In genomic region chr12:24560867-24561266, GRCh38 we compare ENCODE assay signal across 9 cellular contexts.
DNase-seq lines count a peak whose midpoint lies in the region; ATAC-seq and FAIRE-seq lines count a peak whose summit lies in the region.
"Had no signal": no experiment of that assay in that cellular context is flagged by ENCODE, and none has a peak within 500 bp of the region (broad histone marks: within the 10 kb centered on the region; RNA-seq: fewer than 3 reads in every experiment).

No MANE protein-coding gene starts in this region.

- peak; percentile 44 for FAIRE-seq in HTR-8/SVneo (lab: Jason Lieb, UNC)

- peaks cover 45% of the 10 kb centered on the region for H3K27me3 ChIP-seq in iPS-20b (ENCODE audit: insufficient read depth, low read length)

- no peaks in the 10 kb centered on the region for H3K9me3 Mint-ChIP-seq in activated T-helper 17 cell treated with anti-CD3 and anti-CD28 coated beads, Interleukin-2, amount 50 U/mL, for 72 hours
- H3K9me3 Mint-ChIP-seq in stimulated activated naive B cell treated with anti-CD40 and anti-IgM and Interleukin-4, amounts not matched to agents 10 μg/mL and 1 μg/mL and 100 μg/mL, for 72 hours = no peaks in the 10 kb centered on the region

- H3K4me3 Mint-ChIP-seq in activated T-helper 17 cell treated with anti-CD3 and anti-CD28 coated beads, Interleukin-2, amount 50 U/mL, for 72 hours = peak overlapping the region; percentile 54
- H3K4me3 Mint-ChIP-seq in stimulated activated naive B cell treated with anti-CD40 and anti-IgM and Interleukin-4, amounts not matched to agents 10 μg/mL and 1 μg/mL and 100 μg/mL, for 72 hours = peak overlapping the region; percentile 94

- H3K27me3 Mint-ChIP-seq in activated T-helper 17 cell treated with anti-CD3 and anti-CD28 coated beads, Interleukin-2, amount 50 U/mL, for 72 hours = peaks cover 64% of the 10 kb centered on the region
- H3K27me3 Mint-ChIP-seq in stimulated activated naive B cell treated with anti-CD40 and anti-IgM and Interleukin-4, amounts not matched to agents 10 μg/mL and 1 μg/mL and 100 μg/mL, for 72 hours = peaks cover 35 to 57% of the 10 kb centered on the region in 2 donors

- H3K36me3 Mint-ChIP-seq in activated T-helper 17 cell treated with anti-CD3 and anti-CD28 coated beads, Interleukin-2, amount 50 U/mL, for 72 hours (ENCODE audit: low read depth) = no peaks in the 10 kb centered on the region
- peaks cover 0 to 4% of the 10 kb centered on the region in 2 donors for H3K36me3 Mint-ChIP-seq in stimulated activated naive B cell treated with anti-CD40 and anti-IgM and Interleukin-4, amounts not matched to agents 10 μg/mL and 1 μg/mL and 100 μg/mL, for 72 hours

- H3K36me3 ChIP-seq in iPS-20b (ENCODE audit: insufficient read depth, low read depth, low read length) = no peaks in the 10 kb centered on the region
- H3K36me3 ChIP-seq: neutrophil had no signal

- H3K4me3 ChIP-seq in iPS-20b (ENCODE audit: low read length) = peak overlapping the region; percentile 88

- peaks cover 12% of the 10 kb centered on the region for H3K4me1 Mint-ChIP-seq in activated T-helper 17 cell treated with anti-CD3 and anti-CD28 coated beads, Interleukin-2, amount 50 U/mL, for 72 hours
- peaks cover 17 to 22% of the 10 kb centered on the region in 2 donors for H3K4me1 Mint-ChIP-seq in stimulated activated naive B cell treated with anti-CD40 and anti-IgM and Interleukin-4, amounts not matched to agents 10 μg/mL and 1 μg/mL and 100 μg/mL, for 72 hours

- ATAC-seq in activated T-helper 17 cell treated with anti-CD3 and anti-CD28 coated beads, Interleukin-2, amount 50 U/mL, for 72 hours (replicated peaks) = no peak
- no peak for ATAC-seq in stimulated activated naive B cell treated with anti-CD40 and anti-IgM and Interleukin-4, amounts not matched to agents 10 μg/mL and 1 μg/mL and 100 μg/mL, for 72 hours (replicated peaks)

- H3K9ac ChIP-seq in iPS-20b (ENCODE audit: low read depth, low read length) = peak overlapping the region; percentile 87; the same call in 1 of the 2 replicates

- no peak overlapping the region for H3K27ac Mint-ChIP-seq in activated T-helper 17 cell treated with anti-CD3 and anti-CD28 coated beads, Interleukin-2, amount 50 U/mL, for 72 hours
- H3K27ac Mint-ChIP-seq in stimulated activated naive B cell treated with anti-CD40 and anti-IgM and Interleukin-4, amounts not matched to agents 10 μg/mL and 1 μg/mL and 100 μg/mL, for 72 hours = no peak overlapping the region

- no peak overlapping the region for H3K27ac ChIP-seq in iPS-20b (ENCODE audit: low read length)
- H3K27ac ChIP-seq: neutrophil had no signal

- no peak for DNase-seq in HTR-8/SVneo (ENCODE audit: insufficient read length, low spot score)
- DNase-seq in stimulated activated naive B cell treated with anti-CD40 and anti-IgM and Interleukin-4, amounts not matched to agents 10 μg/mL and 1 μg/mL and 100 μg/mL, for 72 hours = no peak
- no peak for DNase-seq in NCI-H748 (lab: John Stamatoyannopoulos, UW; ENCODE audit: unreplicated experiment)
- DNase-seq in RPMI8226 = no peak
- no peak for DNase-seq in ecto neural progenitor cell (ENCODE audit: low spot score)
- DNase-seq: SW 1271 had no signal

- H3K9me3 ChIP-seq in iPS-20b (ENCODE audit: insufficient read depth, low read depth, low read length) = no peaks in the 10 kb centered on the region
- H3K9me3 ChIP-seq: neutrophil had no signal

- peaks cover 32% of the 10 kb centered on the region; the same call in 1 of the 2 replicates for H3K4me1 ChIP-seq in iPS-20b (ENCODE audit: insufficient read depth, low read length)
